Comparison of ENCODE assay signal across 13 cellular contexts in genomic region chr17:41894791-41895331, GRCh38. TPM values are rescaled to one million over a fixed set of nuclear protein-coding genes. Genes with fewer than 3 reads are reported as not detected.
DNase-seq lines count a peak whose midpoint lies in the region; FAIRE-seq and TF ChIP-seq lines count a peak whose summit lies in the region.
"Had no signal": no experiment of that assay in that cellular context is flagged by ENCODE, and none has a peak within 500 bp of the region (broad histone marks: within the 10 kb centered on the region; RNA-seq: fewer than 3 reads in every experiment).

No MANE protein-coding gene starts in this region.

- H3K27me3 ChIP-seq in endothelial cell of umbilical vein (ENCODE audit: control insufficient read depth in 2 of 2, insufficient read depth in 2 of 2, low read length in 2 of 2), result no peaks in the 10 kb centered on the region
- no peaks in the 10 kb centered on the region for H3K27me3 ChIP-seq in tibial artery
- H3K27me3 ChIP-seq: SJSA1 had no signal

- H3K4me1 ChIP-seq in endothelial cell of umbilical vein (ENCODE audit: control insufficient read depth, extremely low read depth, insufficient read depth, low read length) (no peaks in the 10 kb centered on the region), tibial artery (no peaks in the 10 kb centered on the region)

- H3K4me2 ChIP-seq in endothelial cell of umbilical vein (ENCODE audit: insufficient read depth, low read length), result no peak overlapping the region

- H3K27me3 Mint-ChIP-seq in mesothelial cell of epicardium (ENCODE audit: low read depth), result no peaks in the 10 kb centered on the region
- H3K27me3 Mint-ChIP-seq: CD4-positive, CD25-positive, alpha-beta regulatory T cell; naive thymus-derived CD4-positive, alpha-beta T cell had no signal

- POLR2A ChIA-PET in endothelial cell of umbilical vein (lab: Charles Lee), result no interaction called here

- TF ChIP-seq POLR2A in endothelial cell of umbilical vein (IDR thresholded peaks at IDR 0.05; ENCODE audit: low read depth, low read length), result no peak

- peaks cover 15% of the 10 kb centered on the region for H3K79me2 ChIP-seq in endothelial cell of umbilical vein (ENCODE audit: control insufficient read depth, insufficient read depth, low read length)

- H3K4me1 Mint-ChIP-seq in mesothelial cell of epicardium, result peaks cover 15% of the 10 kb centered on the region

- no peak overlapping the region for H3K4me3 ChIP-seq in endothelial cell of umbilical vein (replicated peaks in 1 of 3; ENCODE audit: insufficient read depth in 1 of 3, low read depth in 1 of 3, low read length in 3 of 3)
- H3K4me3 ChIP-seq in tibial artery, result no peak overlapping the region
- H3K4me3 ChIP-seq: SJSA1 had no signal

- no peak overlapping the region for H3K9ac ChIP-seq in endothelial cell of umbilical vein (replicated peaks; ENCODE audit: extremely low read depth, insufficient read depth, low read length)

- H3K27ac ChIP-seq in endothelial cell of umbilical vein (ENCODE audit: insufficient read depth, low read depth, low read length), result no peak overlapping the region
- no peak overlapping the region for H3K27ac ChIP-seq in tibial artery
- H3K27ac ChIP-seq: epithelial cell of prostate, SJSA1 had no signal

- intact Hi-C loops in endothelial cell of umbilical vein (cut with micrococcal nuclease), result no loop called here
- intact Hi-C loops in tibial artery (cut with DNase I; ENCODE audit: low total_unique reads), result no loop called here

- no peak overlapping the region for H3K4me3 Mint-ChIP-seq in mesothelial cell of epicardium
- H3K4me3 Mint-ChIP-seq: CD4-positive, CD25-positive, alpha-beta regulatory T cell; naive thymus-derived CD4-positive, alpha-beta T cell had no signal

- FAIRE-seq in endothelial cell of umbilical vein (lab: Jason Lieb, UNC), result no peak

- H3K9me3 ChIP-seq in endothelial cell of umbilical vein (replicated peaks; ENCODE audit: control insufficient read depth, insufficient read depth, low read length), result no peaks in the 10 kb centered on the region
- H3K9me3 ChIP-seq in tibial artery, result no peaks in the 10 kb centered on the region
- H3K9me3 ChIP-seq: SJSA1 had no signal

- peak overlapping the region; percentile 90 for H3K27ac Mint-ChIP-seq in mesothelial cell of epicardium

- no peaks in the 10 kb centered on the region for H3K9me1 ChIP-seq in endothelial cell of umbilical vein (replicated peaks; ENCODE audit: control insufficient read depth, extremely low read depth, insufficient read depth, low read length)

- dilution Hi-C loops in endothelial cell of umbilical vein (cut with MboI; ENCODE audit: extremely low pct_ligation_motif_present, low sequenced_read_pairs), result no loop called here

- DNase-seq in A172 (ENCODE audit: low spot score), result peak; percentile 57
- DNase-seq in HT1080 (ENCODE audit: low read depth), result peak; percentile 41
- DNase-seq in endothelial cell of umbilical vein (ENCODE audit: low read depth, low spot score), result no peak
- no peak for DNase-seq in mesothelial cell of epicardium (ENCODE audit: low spot score in 2 of 2, unreplicated experiment in 2 of 2)
- DNase-seq in HuH-7 (ENCODE audit: low spot score), result no peak
- no peak for DNase-seq in tibial artery
- no peak for DNase-seq in midbrain (lab: John Stamatoyannopoulos, UW)
- no peak for DNase-seq in occipital lobe (lab: John Stamatoyannopoulos, UW)
- DNase-seq: CD4-positive, CD25-positive, alpha-beta regulatory T cell; naive thymus-derived CD4-positive, alpha-beta T cell; NCI-H1092 treated with DMSO at 0.1 percent for 48 hours had no signal

- H3K36me3 Mint-ChIP-seq in mesothelial cell of epicardium, result peaks cover 47% of the 10 kb centered on the region

- TSS peak; percentile 4 for BruUV-seq in endothelial cell of umbilical vein (replicated peaks; lab: Mats Ljungman, UMichigan)

- no peaks in the 10 kb centered on the region for H3K9me3 Mint-ChIP-seq in mesothelial cell of epicardium
- H3K9me3 Mint-ChIP-seq: CD4-positive, CD25-positive, alpha-beta regulatory T cell; naive thymus-derived CD4-positive, alpha-beta T cell had no signal

- no peak overlapping the region for H2AFZ ChIP-seq in endothelial cell of umbilical vein (ENCODE audit: low read depth, low read length)

- no peaks in the 10 kb centered on the region for H4K20me1 ChIP-seq in endothelial cell of umbilical vein (replicated peaks; ENCODE audit: control insufficient read depth, extremely low read depth, insufficient read depth, low read length)

- CTCF ChIA-PET in endothelial cell of umbilical vein (lab: Charles Lee), result interaction anchor here (3.4 kb wide), 1 partner anchor 65 kb away, joined by 9 read pairs; no protein-coding TSS in a partner anchor

- H3K36me3 ChIP-seq in endothelial cell of umbilical vein (ENCODE audit: control insufficient read depth in 2 of 2, extremely low read depth in 1 of 2, insufficient read depth in 2 of 2, low read length in 2 of 2), result peaks cover 59 to 68% of the 10 kb centered on the region in 2 experiments
- H3K36me3 ChIP-seq in tibial artery, result peaks cover 74 to 98% (median 85%) of the 10 kb centered on the region in 3 donors

- TF ChIP-seq CTCF in endothelial cell of umbilical vein (IDR thresholded peaks at IDR 0.05; ENCODE audit: extremely low read depth in 1 of 2, insufficient read depth in 1 of 2, low read depth in 1 of 2, low read length in 2 of 2) (no peak), mesothelial cell of epicardium (IDR thresholded peaks at IDR 0.05; ENCODE audit: unreplicated experiment) (no peak), tibial artery (IDR thresholded peaks at IDR 0.05) (no peak)

RNA-seq across cellular contexts. Expression of gene ACLY, which starts 23.9 kb away (rescaled TPM):
- total RNA-seq in A172 (2014; rRNA removed; shearing (Covaris generic)), result 212 and 231 TPM in 2 replicates
- total RNA-seq in HT1080 (2014; rRNA removed; shearing (Covaris generic)), result 205 and 226 TPM in 2 replicates
- polyA plus RNA-seq in HT1080 (2015; cell fraction: cytosol; rRNA removed), result 122 and 143 TPM in 2 replicates
- polyA plus RNA-seq in HT1080 (2015; cell fraction: nucleus; rRNA removed), result 317 and 321 TPM in 2 replicates
- 324 and 329 TPM in 2 replicates for total RNA-seq in endothelial cell of umbilical vein
- polyA plus RNA-seq in endothelial cell of umbilical vein, result 174 and 176 TPM in 2 replicates
- 178 and 181 TPM in 2 replicates for polyA plus RNA-seq in endothelial cell of umbilical vein (2011; cell fraction: cytosol; rRNA removed)
- 233 and 236 TPM in 2 replicates for polyA plus RNA-seq in endothelial cell of umbilical vein (2011; cell fraction: nucleus; rRNA removed)
- polyA plus RNA-seq in endothelial cell of umbilical vein (2012), result 192 and 195 TPM in 2 replicates
- 400 and 417 TPM in 2 replicates for polyA minus RNA-seq in endothelial cell of umbilical vein
- 189 TPM for polyA minus RNA-seq in endothelial cell of umbilical vein (2011; cell fraction: cytosol; rRNA and poly(A)+ RNA removed)
- 122 and 125 TPM in 2 replicates for polyA minus RNA-seq in endothelial cell of umbilical vein (2011; cell fraction: nucleus; rRNA and poly(A)+ RNA removed)
- total RNA-seq in mesothelial cell of epicardium, result 126 to 133 TPM (median 130 TPM) in 3 replicates
- 118 TPM for total RNA-seq in occipital lobe

RNA-seq across cellular contexts. Expression of gene KLHL11, which starts 29.6 kb away (rescaled TPM):
- total RNA-seq in A172 (2014; rRNA removed; shearing (Covaris generic)), result 31.5 and 34.8 TPM in 2 replicates
- 25.1 and 26.3 TPM in 2 replicates for total RNA-seq in HT1080 (2014; rRNA removed; shearing (Covaris generic))
- polyA plus RNA-seq in HT1080 (2015; cell fraction: cytosol; rRNA removed), result 5.8 and 8.5 TPM in 2 replicates
- 10.3 and 12.5 TPM in 2 replicates for polyA plus RNA-seq in HT1080 (2015; cell fraction: nucleus; rRNA removed)
- total RNA-seq in endothelial cell of umbilical vein, result 11.0 and 12.6 TPM in 2 replicates
- 2.9 and 3.1 TPM in 2 replicates for polyA plus RNA-seq in endothelial cell of umbilical vein
- 3.0 and 3.4 TPM in 2 replicates for polyA plus RNA-seq in endothelial cell of umbilical vein (2011; cell fraction: cytosol; rRNA removed)
- polyA plus RNA-seq in endothelial cell of umbilical vein (2011; cell fraction: nucleus; rRNA removed), result 2.6 and 3.9 TPM in 2 replicates
- 1.4 and 1.9 TPM in 2 replicates for polyA plus RNA-seq in endothelial cell of umbilical vein (2012)
- 25.0 and 33.0 TPM in 2 replicates for polyA minus RNA-seq in endothelial cell of umbilical vein
- polyA minus RNA-seq in endothelial cell of umbilical vein (2011; cell fraction: cytosol; rRNA and poly(A)+ RNA removed), result 30.5 TPM
- polyA minus RNA-seq in endothelial cell of umbilical vein (2011; cell fraction: nucleus; rRNA and poly(A)+ RNA removed), result 5.4 and 8.3 TPM in 2 replicates
- 21.4 to 22.1 TPM (median 21.9 TPM) in 3 replicates for total RNA-seq in mesothelial cell of epicardium
- total RNA-seq in occipital lobe, result 74.9 TPM

RNA-seq across cellular contexts. Expression of gene ODAD4, which starts 35.6 kb away (rescaled TPM):
- 1.8 and 2.2 TPM in 2 replicates for total RNA-seq in A172 (2014; rRNA removed; shearing (Covaris generic))
- total RNA-seq in HT1080 (2014; rRNA removed; shearing (Covaris generic)), result 0.10 TPM in 1 of 2 replicates, not detected in the other
- polyA plus RNA-seq in HT1080 (2015; cell fraction: cytosol; rRNA removed), result 0.21 and 0.98 TPM in 2 replicates
- polyA plus RNA-seq in HT1080 (2015; cell fraction: nucleus; rRNA removed), result 0.74 and 2.6 TPM in 2 replicates
- total RNA-seq in endothelial cell of umbilical vein (0.60 and 1.0 TPM in 2 replicates), mesothelial cell of epicardium (1.3 to 2.1 TPM (median 1.7 TPM) in 3 replicates), occipital lobe (1.6 TPM)
- polyA plus RNA-seq in endothelial cell of umbilical vein, result 0.19 TPM in 1 of 2 replicates, not detected in the other
- 0.06 and 0.17 TPM in 2 replicates for polyA plus RNA-seq in endothelial cell of umbilical vein (2011; cell fraction: cytosol; rRNA removed)
- polyA plus RNA-seq in endothelial cell of umbilical vein (2011; cell fraction: nucleus; rRNA removed), result 1.1 and 1.2 TPM in 2 replicates
- 0.74 and 0.75 TPM in 2 replicates for polyA plus RNA-seq in endothelial cell of umbilical vein (2012)
- polyA minus RNA-seq in endothelial cell of umbilical vein, result 0.17 and 0.34 TPM in 2 replicates
- polyA minus RNA-seq in endothelial cell of umbilical vein (2011; cell fraction: cytosol; rRNA and poly(A)+ RNA removed), result not detected
- polyA minus RNA-seq in endothelial cell of umbilical vein (2011; cell fraction: nucleus; rRNA and poly(A)+ RNA removed), result 0.58 and 0.72 TPM in 2 replicates
- total RNA-seq: CD4-positive, CD25-positive, alpha-beta regulatory T cell; SJSA1 had no signal

RNA-seq across cellular contexts. Expression of gene KLHL10, which starts 57.2 kb away (rescaled TPM):
- total RNA-seq in A172 (2014; rRNA removed; shearing (Covaris generic)), result not detected in 2 replicates
- not detected in 2 replicates for total RNA-seq in HT1080 (2014; rRNA removed; shearing (Covaris generic))
- polyA plus RNA-seq in HT1080 (2015; cell fraction: cytosol; rRNA removed), result not detected in 2 replicates
- polyA plus RNA-seq in HT1080 (2015; cell fraction: nucleus; rRNA removed), result 0.06 TPM in 1 of 2 replicates, not detected in the other
- total RNA-seq in endothelial cell of umbilical vein (not detected in 2 replicates), mesothelial cell of epicardium (0.16 to 0.27 TPM in 2 of 3 replicates, not detected in the other), occipital lobe (not detected)
- 0.10 TPM in 1 of 2 replicates, not detected in the other for polyA plus RNA-seq in endothelial cell of umbilical vein
- 0.03 and 0.04 TPM in 2 replicates for polyA plus RNA-seq in endothelial cell of umbilical vein (2011; cell fraction: cytosol; rRNA removed)
- 0.29 TPM in 1 of 2 replicates, not detected in the other for polyA plus RNA-seq in endothelial cell of umbilical vein (2011; cell fraction: nucleus; rRNA removed)
- polyA plus RNA-seq in endothelial cell of umbilical vein (2012), result not detected in 2 replicates
- polyA minus RNA-seq in endothelial cell of umbilical vein, result 0.12 TPM in 1 of 2 replicates, not detected in the other
- not detected for polyA minus RNA-seq in endothelial cell of umbilical vein (2011; cell fraction: cytosol; rRNA and poly(A)+ RNA removed)
- polyA minus RNA-seq in endothelial cell of umbilical vein (2011; cell fraction: nucleus; rRNA and poly(A)+ RNA removed), result not detected in 2 replicates
- total RNA-seq: CD4-positive, CD25-positive, alpha-beta regulatory T cell; naive thymus-derived CD4-positive, alpha-beta T cell; SJSA1 had no signal
- polyA plus RNA-seq: naive thymus-derived CD4-positive, alpha-beta T cell had no signal

RNA-seq across cellular contexts. Expression of gene NT5C3B, which starts 58.8 kb away (rescaled TPM):
- total RNA-seq in A172 (2014; rRNA removed; shearing (Covaris generic)), result 101 TPM in 2 replicates
- 56.2 and 73.8 TPM in 2 replicates for total RNA-seq in HT1080 (2014; rRNA removed; shearing (Covaris generic))
- 43.7 and 50.2 TPM in 2 replicates for polyA plus RNA-seq in HT1080 (2015; cell fraction: cytosol; rRNA removed)
- polyA plus RNA-seq in HT1080 (2015; cell fraction: nucleus; rRNA removed), result 41.9 and 43.5 TPM in 2 replicates
- total RNA-seq in endothelial cell of umbilical vein (57.4 and 67.3 TPM in 2 replicates), mesothelial cell of epicardium (68.5 to 75.5 TPM (median 69.6 TPM) in 3 replicates), occipital lobe (85.8 TPM)
- polyA plus RNA-seq in endothelial cell of umbilical vein, result 75.5 and 92.5 TPM in 2 replicates
- polyA plus RNA-seq in endothelial cell of umbilical vein (2011; cell fraction: cytosol; rRNA removed), result 80.0 and 90.6 TPM in 2 replicates
- polyA plus RNA-seq in endothelial cell of umbilical vein (2011; cell fraction: nucleus; rRNA removed), result 84.8 and 107 TPM in 2 replicates
- polyA plus RNA-seq in endothelial cell of umbilical vein (2012), result 89.8 and 107 TPM in 2 replicates
- polyA minus RNA-seq in endothelial cell of umbilical vein, result 53.4 and 54.1 TPM in 2 replicates
- polyA minus RNA-seq in endothelial cell of umbilical vein (2011; cell fraction: cytosol; rRNA and poly(A)+ RNA removed), result 23.6 TPM
- polyA minus RNA-seq in endothelial cell of umbilical vein (2011; cell fraction: nucleus; rRNA and poly(A)+ RNA removed), result 23.1 and 30.6 TPM in 2 replicates

Comparison
In these comparisons a context has a peak if more than half of its experiments do, and no peak if none do; other contexts are left out.
1. DNase-seq: peak in A172 (single experiment) and HT1080 (single experiment); none in endothelial cell of umbilical vein (single experiment), mesothelial cell of epicardium (0 of 2), HuH-7 (single experiment), tibial artery (0 of 2), midbrain (single experiment) and occipital lobe (single experiment).